Comparison of ENCODE assay signal across 10 cellular contexts in the genomic region with DNA sequence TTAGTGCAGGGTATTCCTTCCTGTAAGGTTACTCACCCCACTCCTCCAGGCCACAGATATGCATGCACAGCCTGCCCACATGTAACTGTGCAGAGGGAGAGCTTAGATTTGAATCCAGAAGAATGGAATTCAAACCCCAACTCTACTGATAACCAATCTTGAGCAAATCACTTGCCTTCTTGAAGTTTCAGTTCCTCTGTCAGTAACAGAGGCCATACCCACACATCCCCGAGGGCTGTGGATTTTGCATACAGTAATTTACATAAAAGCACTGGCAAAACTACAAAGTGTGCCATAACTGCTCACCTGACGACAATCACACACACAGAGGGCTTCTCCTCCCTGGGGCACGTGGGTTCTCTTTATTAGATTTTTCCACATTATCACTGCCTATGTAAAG. TPM values are rescaled to one million over a fixed set of nuclear protein-coding genes. Genes with fewer than 3 reads are reported as not detected.
DNase-seq lines count a peak whose midpoint lies in the region; ATAC-seq and TF ChIP-seq lines count a peak whose summit lies in the region.
"Had no signal": no experiment of that assay in that cellular context is flagged by ENCODE, and none has a peak within 500 bp of the region (broad histone marks: within the 10 kb centered on the region; RNA-seq: fewer than 3 reads in every experiment).

No MANE protein-coding gene starts in this region.

- H3K36me3 Mint-ChIP-seq in CD8-positive, alpha-beta T cell = peaks cover 90% of the 10 kb centered on the region
- H3K36me3 Mint-ChIP-seq in activated CD4-positive, alpha-beta memory T cell treated with anti-CD3 and anti-CD28 coated beads for 36 hours = peaks cover 22% of the 10 kb centered on the region

- no peaks in the 10 kb centered on the region for H3K79me2 ChIP-seq in mammary epithelial cell (ENCODE audit: insufficient read depth, low read length)

- H3K4me3 ChIP-seq in CD8-positive, alpha-beta T cell (ENCODE audit: low read depth, low read length) = no peak overlapping the region
- H3K4me3 ChIP-seq in mammary epithelial cell (replicated peaks in 1 of 3; ENCODE audit: insufficient read depth in 1 of 3, low read depth in 2 of 3, low read length in 3 of 3) = no peak overlapping the region
- H3K4me3 ChIP-seq: cardiac muscle cell, lung had no signal

- no peaks in the 10 kb centered on the region for H3K9me3 ChIP-seq in CD8-positive, alpha-beta T cell (ENCODE audit: low read length)
- no peaks in the 10 kb centered on the region for H3K9me3 ChIP-seq in mammary epithelial cell (replicated peaks; ENCODE audit: insufficient read depth, low read length)

- no peaks in the 10 kb centered on the region for H4K20me1 ChIP-seq in mammary epithelial cell (ENCODE audit: insufficient read depth, low read length)

- peaks cover 99% of the 10 kb centered on the region for H3K4me1 Mint-ChIP-seq in CD8-positive, alpha-beta T cell (ENCODE audit: low read depth)
- peaks cover 99% of the 10 kb centered on the region for H3K4me1 Mint-ChIP-seq in activated CD4-positive, alpha-beta memory T cell treated with anti-CD3 and anti-CD28 coated beads for 36 hours (ENCODE audit: low read depth)

- H3K9ac ChIP-seq in mammary epithelial cell (ENCODE audit: insufficient read depth, low read length) = no peak overlapping the region

- H3K4me1 ChIP-seq in CD8-positive, alpha-beta T cell (ENCODE audit: insufficient read depth, low read length) = peaks cover 100% of the 10 kb centered on the region
- H3K4me1 ChIP-seq in mammary epithelial cell (ENCODE audit: insufficient read depth, low read length) = no peaks in the 10 kb centered on the region

- in situ Hi-C loops in mammary epithelial cell (cut with MboI; ENCODE audit: low sequenced_read_pairs in 2 of 2) = no loop called here

- POLR2A ChIA-PET in CD8-positive, alpha-beta T cell (lab: Charles Lee) = interaction anchor here (0.5 to 2.6 kb wide), 5 partner anchors 16 to 235 kb away, joined by 3 to 15 read pairs (median 3); a partner anchor contains a TSS
- POLR2A ChIA-PET in activated CD4-positive, alpha-beta memory T cell treated with anti-CD3 and anti-CD28 coated beads for 36 hours (lab: Charles Lee) = interaction anchor here (1.3 to 6.2 kb wide), 7 partner anchors 10 to 279 kb away, joined by 4 to 115 read pairs (median 14); a partner anchor contains a TSS

- peak in 2 of 7 experiments; percentile 38 to 43 for DNase-seq in CD8-positive, alpha-beta T cell
- DNase-seq in activated CD4-positive, alpha-beta memory T cell treated with anti-CD3 and anti-CD28 coated beads for 36 hours = peak; percentile 54
- no peak for DNase-seq in NCI-H774 (lab: John Stamatoyannopoulos, UW)
- DNase-seq in HPDE6-E6E7 (ENCODE audit: extremely low spot score) = no peak
- DNase-seq in mammary epithelial cell = no peak
- no peak for DNase-seq in NCI-H1436 treated with DMSO at 0.1 percent for 48 hours (lab: John Stamatoyannopoulos, UW)

- no peak overlapping the region for H3K4me2 ChIP-seq in mammary epithelial cell (ENCODE audit: insufficient read depth, low read depth, low read length)

- peak overlapping the region; percentile 58 for H3K4me3 Mint-ChIP-seq in CD8-positive, alpha-beta T cell
- no peak overlapping the region for H3K4me3 Mint-ChIP-seq in activated CD4-positive, alpha-beta memory T cell treated with anti-CD3 and anti-CD28 coated beads for 36 hours

- H3K9me3 Mint-ChIP-seq in CD8-positive, alpha-beta T cell = no peaks in the 10 kb centered on the region
- no peaks in the 10 kb centered on the region for H3K9me3 Mint-ChIP-seq in activated CD4-positive, alpha-beta memory T cell treated with anti-CD3 and anti-CD28 coated beads for 36 hours

- H3K27me3 Mint-ChIP-seq in CD8-positive, alpha-beta T cell (ENCODE audit: low read depth) = no peaks in the 10 kb centered on the region
- H3K27me3 Mint-ChIP-seq in activated CD4-positive, alpha-beta memory T cell treated with anti-CD3 and anti-CD28 coated beads for 36 hours = no peaks in the 10 kb centered on the region

- H2AFZ ChIP-seq in mammary epithelial cell (ENCODE audit: low read depth, low read length) = no peak overlapping the region

- H3K27ac ChIP-seq in CD8-positive, alpha-beta T cell (ENCODE audit: low read depth, low read length) = no peak overlapping the region
- no peak overlapping the region for H3K27ac ChIP-seq in mammary epithelial cell (ENCODE audit: insufficient read depth, low read depth, low read length)
- H3K27ac ChIP-seq: cardiac muscle cell had no signal

- intact Hi-C loops in CD8-positive, alpha-beta T cell (cut with DNase I, micrococcal nuclease) = loop anchor here (2.0 kb wide), 2 partner anchors 13 to 17 kb away; no protein-coding TSS in a partner anchor
- intact Hi-C loops in activated CD4-positive, alpha-beta memory T cell treated with anti-CD3 and anti-CD28 coated beads for 36 hours (cut with micrococcal nuclease) = loop anchor here (1.0 to 5.0 kb wide), 6 partner anchors 7 to 277 kb away; a partner anchor contains a TSS
- intact Hi-C loops in mammary epithelial cell (cut with micrococcal nuclease) = no loop called here

- TF ChIP-seq CTCF in CD8-positive, alpha-beta T cell (IDR thresholded peaks at IDR 0.05) = no peak
- no peak for TF ChIP-seq CTCF in mammary epithelial cell (conservative IDR thresholded peaks at IDR 0.05 in 1 of 2, IDR thresholded peaks at IDR 0.05 in 1 of 2; ENCODE audit: extremely low read depth in 1 of 2, insufficient read depth in 1 of 2, low read depth in 1 of 2, low read length in 2 of 2)

- CTCF ChIA-PET in CD8-positive, alpha-beta T cell (lab: Charles Lee) = interaction anchor here (0.7 to 4.1 kb wide), 9 partner anchors 13 to 98 kb away, joined by 3 to 17 read pairs (median 4); a partner anchor contains a TSS
- CTCF ChIA-PET in activated CD4-positive, alpha-beta memory T cell treated with anti-CD3 and anti-CD28 coated beads for 36 hours (lab: Charles Lee) = interaction anchor here (0.8 to 5.9 kb wide), 17 partner anchors 10 to 279 kb away, joined by 3 to 60 read pairs (median 5); a partner anchor contains a TSS
- CTCF ChIA-PET in mammary epithelial cell (lab: Charles Lee; ENCODE audit: low non-redundant PET) = no interaction called here

- peak overlapping the region; percentile 86 for H3K27ac Mint-ChIP-seq in CD8-positive, alpha-beta T cell
- peak overlapping the region; percentile 87 for H3K27ac Mint-ChIP-seq in activated CD4-positive, alpha-beta memory T cell treated with anti-CD3 and anti-CD28 coated beads for 36 hours

- H3K27me3 ChIP-seq in CD8-positive, alpha-beta T cell (ENCODE audit: insufficient read depth, low read length) = no peaks in the 10 kb centered on the region
- H3K27me3 ChIP-seq in mammary epithelial cell (ENCODE audit: insufficient read depth, low read length) = no peaks in the 10 kb centered on the region
- H3K27me3 ChIP-seq: cardiac muscle cell had no signal

- ATAC-seq in CD8-positive, alpha-beta T cell = peak; percentile 70
- peak; percentile 95 for ATAC-seq in GM19324 (IDR thresholded peaks at IDR 0.05; ENCODE audit: low FRiP score, unreplicated experiment)
- peak; percentile 88 for ATAC-seq in HG03097 (IDR thresholded peaks at IDR 0.05; ENCODE audit: low FRiP score, unreplicated experiment)

- 68% methylated on average over 3 of the region's 3 CpGs for WGBS in mammary epithelial cell (ENCODE audit: low coverage, missing lambda C conversion rate)

- dilution Hi-C loops in mammary epithelial cell (cut with HindIII; ENCODE audit: low sequenced_read_pairs) = no loop called here

- peaks cover 37% of the 10 kb centered on the region for H3K36me3 ChIP-seq in CD8-positive, alpha-beta T cell (ENCODE audit: insufficient read depth, low read length)
- no peaks in the 10 kb centered on the region for H3K36me3 ChIP-seq in mammary epithelial cell (ENCODE audit: insufficient read depth, low read length)
- H3K36me3 ChIP-seq: cardiac muscle cell had no signal

- no TSS peak for BruUV-seq in mammary epithelial cell (replicated peaks; lab: Mats Ljungman, UMichigan)

RNA-seq across cellular contexts. Expression of a gene that starts 18.7 kb away (rescaled TPM):
- total RNA-seq in CD8-positive, alpha-beta T cell = 100 to 1,000 TPM; 327 to 331 TPM
- total RNA-seq in activated CD4-positive, alpha-beta memory T cell treated with anti-CD3 and anti-CD28 coated beads for 36 hours = 100 to 1,000 TPM; 105 to 114 TPM
- total RNA-seq in mammary epithelial cell = not detected
- polyA plus RNA-seq in mammary epithelial cell = 0.07 TPM
- polyA minus RNA-seq in mammary epithelial cell = not detected
- polyA plus RNA-seq: cardiac muscle cell had no signal

RNA-seq across cellular contexts. Expression of a gene that starts 53.9 kb away (rescaled TPM):
- 1 to 10 TPM; 9.3 to 9.8 TPM for total RNA-seq in CD8-positive, alpha-beta T cell
- 10 to 100 TPM; 13.5 to 14.6 TPM for total RNA-seq in activated CD4-positive, alpha-beta memory T cell treated with anti-CD3 and anti-CD28 coated beads for 36 hours
- total RNA-seq in mammary epithelial cell = 100 to 1,000 TPM; 105 to 242 TPM
- 179 TPM for polyA plus RNA-seq in mammary epithelial cell
- 66.8 TPM for polyA minus RNA-seq in mammary epithelial cell

Comparison
In these comparisons a context has a peak if more than half of its experiments do, and no peak if none do; other contexts are left out.
1. RNA of a gene that starts 18.7 kb away (total RNA-seq): 327 to 331 TPM in CD8-positive, alpha-beta T cell and 105 to 114 TPM in activated CD4-positive, alpha-beta memory T cell treated with anti-CD3 and anti-CD28 coated beads for 36 hours; not detected in mammary epithelial cell; every median in the first group is over 100 times any median in the second.
2. RNA of a gene that starts 53.9 kb away (total RNA-seq): 105 to 242 TPM in mammary epithelial cell; 13.5 to 14.6 TPM in activated CD4-positive, alpha-beta memory T cell treated with anti-CD3 and anti-CD28 coated beads for 36 hours and 9.3 to 9.8 TPM in CD8-positive, alpha-beta T cell; every median in the first group is over 4 times any median in the second.
3. Peak in every context shown above with its lines, with median percentiles within 50 percentile points of each other: ATAC-seq.